ENCODE assay signal across 13 cellular contexts in genomic region chrX:50801135-50801534, GRCh38. TPM values are rescaled to one million over a fixed set of nuclear protein-coding genes. Genes with fewer than 3 reads are reported as not detected.
"Had no signal": no experiment of that assay in that cellular context is flagged by ENCODE, and none has a peak within 500 bp of the region (broad histone marks: within the 10 kb centered on the region; RNA-seq: fewer than 3 reads in every experiment).

No MANE protein-coding gene starts in this region.

- H3K27ac Mint-ChIP-seq: activated naive CD4-positive, alpha-beta T cell treated with anti-CD3 and anti-CD28 coated beads for 36 hours; activated naive CD8-positive, alpha-beta T cell treated with anti-CD3 and anti-CD28 coated beads, Interleukin-2, amount 50 U/mL, for 24 hours; activated T-helper 2 cell treated with anti-CD3 and anti-CD28 coated beads, Interferon-gamma antibody, Interleukin-2, Interleukin-4, amounts not matched to agents 10 μg/mL and 5 μg/mL and 100 μg/mL, durations not matched to agents 14 hours and 24 hours and 36 hours; memory B cell; type B pancreatic cell had no signal

- H3K27ac ChIP-seq: foreskin keratinocyte, psoas muscle, right lobe of liver, WERI-Rb-1 had no signal

- H3K4me3 Mint-ChIP-seq: activated naive CD4-positive, alpha-beta T cell treated with anti-CD3 and anti-CD28 coated beads for 36 hours; activated naive CD8-positive, alpha-beta T cell treated with anti-CD3 and anti-CD28 coated beads, Interleukin-2, amount 50 U/mL, for 24 hours; memory B cell; type B pancreatic cell had no signal

- H3K9me3 Mint-ChIP-seq: activated naive CD4-positive, alpha-beta T cell treated with anti-CD3 and anti-CD28 coated beads for 36 hours; activated naive CD8-positive, alpha-beta T cell treated with anti-CD3 and anti-CD28 coated beads, Interleukin-2, amount 50 U/mL, for 24 hours; activated T-helper 2 cell treated with anti-CD3 and anti-CD28 coated beads, Interferon-gamma antibody, Interleukin-2, Interleukin-4, amounts not matched to agents 10 μg/mL and 5 μg/mL and 100 μg/mL, durations not matched to agents 14 hours and 24 hours and 36 hours; memory B cell had no signal

- H3K27me3 ChIP-seq: foreskin keratinocyte, right lobe of liver had no signal

- H3K4me3 ChIP-seq: psoas muscle, right lobe of liver had no signal

- DNase-seq: activated CD4-positive, alpha-beta T cell treated with anti-CD3 and anti-CD28 coated beads, Interleukin-2, amount 50 U/mL, for 48 hours; activated naive CD4-positive, alpha-beta T cell treated with anti-CD3 and anti-CD28 coated beads for 36 hours; activated naive CD8-positive, alpha-beta T cell treated with anti-CD3 and anti-CD28 coated beads, Interleukin-2, amount 50 U/mL, for 24 hours; aorta; foreskin keratinocyte; psoas muscle; right lobe of liver; stimulated activated naive CD8-positive, alpha-beta T cell treated with anti-CD3 and anti-CD28 coated beads, Interleukin-15, Interleukin-2, amounts not matched to agents 100 U/mL and 50 U/mL, for 24 hours; WERI-Rb-1 had no signal

- H3K36me3 Mint-ChIP-seq: memory B cell had no signal

- H3K4me1 Mint-ChIP-seq: activated naive CD8-positive, alpha-beta T cell treated with anti-CD3 and anti-CD28 coated beads, Interleukin-2, amount 50 U/mL, for 24 hours; memory B cell had no signal

- H3K4me1 ChIP-seq: foreskin keratinocyte, psoas muscle, right lobe of liver had no signal

- H3K9me3 ChIP-seq: psoas muscle, right lobe of liver had no signal

- H3K36me3 ChIP-seq: right lobe of liver, WERI-Rb-1 had no signal

- ATAC-seq: activated naive CD8-positive, alpha-beta T cell treated with anti-CD3 and anti-CD28 coated beads, Interleukin-2, amount 50 U/mL, for 24 hours; foreskin keratinocyte; psoas muscle; right lobe of liver; stimulated activated naive CD8-positive, alpha-beta T cell treated with anti-CD3 and anti-CD28 coated beads, Interleukin-15, Interleukin-2, amounts not matched to agents 100 U/mL and 50 U/mL, for 24 hours had no signal

- H3K27me3 Mint-ChIP-seq: type B pancreatic cell had no signal

RNA-seq across cellular contexts. Expression of gene SHROOM4, which starts 12.9 kb away (rescaled TPM):
- total RNA-seq: activated naive CD4-positive, alpha-beta T cell treated with anti-CD3 and anti-CD28 coated beads for 36 hours; activated T-helper 2 cell treated with anti-CD3 and anti-CD28 coated beads, Interferon-gamma antibody, Interleukin-2, Interleukin-4, amounts not matched to agents 10 μg/mL and 5 μg/mL and 100 μg/mL, durations not matched to agents 14 hours and 24 hours and 36 hours; T-helper 1 cell treated with Interleukin-12 subunit alpha and Interleukin-12 subunit beta and Interleukin-4 antibody, amounts not matched to agents 30 ng/mL and 1 ng/mL, for 36 hours had no signal
